24 cellular contexts compared by ENCODE assay signal in the genomic region with DNA sequence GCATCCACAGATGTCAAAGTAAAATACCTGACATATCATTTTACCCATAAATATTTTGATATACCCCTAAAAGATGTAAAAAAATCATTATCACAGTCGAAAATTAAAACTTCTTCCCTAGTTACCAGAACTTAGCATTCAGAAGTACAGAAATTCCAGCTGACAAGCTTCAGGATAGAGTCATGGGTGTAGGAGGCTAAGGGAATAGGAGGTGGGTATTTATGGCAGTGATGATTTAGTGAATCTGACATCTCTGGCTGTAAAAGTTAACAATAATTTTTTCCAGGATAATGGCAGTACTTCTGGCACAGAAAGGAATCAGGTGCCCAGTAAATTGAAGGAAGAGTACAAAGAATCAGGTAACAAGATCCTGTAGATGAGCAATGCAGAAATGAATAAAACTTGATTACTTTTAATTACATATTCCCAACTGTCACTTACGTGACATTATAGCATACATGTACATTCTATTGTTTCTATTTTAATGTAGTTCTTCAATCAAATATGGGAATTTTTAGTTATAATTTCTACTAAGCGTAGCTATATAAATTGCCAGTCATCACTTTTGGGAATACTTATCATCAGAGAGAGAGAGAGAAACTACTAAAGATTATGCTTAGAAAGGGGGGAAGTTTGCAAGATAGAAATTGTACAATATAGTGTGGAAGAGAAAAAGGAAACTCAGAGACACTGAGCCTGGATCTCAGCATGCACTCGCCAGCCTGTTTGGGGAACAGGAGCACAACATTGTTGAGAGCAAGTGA.
"Had no signal": no experiment of that assay in that cellular context is flagged by ENCODE, and none has a peak within 500 bp of the region (broad histone marks: within the 10 kb centered on the region; RNA-seq: fewer than 3 reads in every experiment).

No MANE protein-coding gene starts in this region.

- H3K4me1 Mint-ChIP-seq: T-cell had no signal

- H3K27me3 Mint-ChIP-seq: IgD-negative memory B cell had no signal

- H3K4me3 Mint-ChIP-seq: IgD-negative memory B cell, T-cell had no signal

- ATAC-seq: Panc1, PC-3, T-cell had no signal

- H3K9me3 ChIP-seq: SK-N-SH had no signal

- H3K27ac Mint-ChIP-seq: IgD-negative memory B cell, T-cell had no signal

- H3K9ac ChIP-seq: SK-N-SH had no signal

- H3K36me3 Mint-ChIP-seq: IgD-negative memory B cell, T-cell had no signal

- H3K27ac ChIP-seq: RWPE1 had no signal

- DNase-seq: Karpas-422; KG1; MM.1S; NCI-H1092 treated with DMSO at 0.1 percent for 48 hours; NCI-H1417 treated with DMSO at 0.1 percent for 48 hours; NCI-H146; NCI-H1694 treated with DMSO at 0.1 percent for 48 hours; NCI-H1930; NCI-H2107; NCI-H2171 treated with DMSO at 0.1 percent for 48 hours; NCI-H345; NCI-H446 treated with DMSO at 0.1 percent for 48 hours; NCI-H510A treated with DMSO at 0.1 percent for 48 hours; NCI-H526; NCI-H748 treated with DMSO at 0.1 percent for 48 hours; NK-92 treated with Interleukin-12 subunit alpha and Interleukin-12 subunit beta, amount 100 ng/mL, for 24 hours; PC-3; SHP77; SK-N-SH; SW 1271; T-cell had no signal

- H3K4me2 ChIP-seq: SK-N-SH had no signal
